In genomic region chr7:76296743-76297740, GRCh38 we compare ENCODE assay signal across 8 cellular contexts. TPM values are rescaled to one million over a fixed set of nuclear protein-coding genes. Genes with fewer than 3 reads are reported as not detected.
DNase-seq lines count a peak whose midpoint lies in the region; ATAC-seq, FAIRE-seq and TF ChIP-seq lines count a peak whose summit lies in the region.

No MANE protein-coding gene starts in this region.

- H3K27me3 Mint-ChIP-seq in activated CD4-positive, alpha-beta T cell treated with anti-CD3 and anti-CD28 coated beads, Interleukin-2, amount 10 ng/mL, durations not matched to agents 7 days and 5 days = peaks cover 16% of the 10 kb centered on the region

- H3K36me3 ChIP-seq in keratinocyte (ENCODE audit: control insufficient read depth in 2 of 2, extremely low read depth in 1 of 2, insufficient read depth in 2 of 2, low read length in 2 of 2) = no peaks in the 10 kb centered on the region

- no peaks in the 10 kb centered on the region for H4K20me1 ChIP-seq in keratinocyte (ENCODE audit: control insufficient read depth, extremely low read depth, insufficient read depth, low read length)

- peak overlapping the region; percentile 68 for H3K4me2 ChIP-seq in keratinocyte (ENCODE audit: control insufficient read depth, extremely low read depth, insufficient read depth, low read depth, low read length)

- H3K27me3 ChIP-seq in keratinocyte (ENCODE audit: control insufficient read depth, extremely low read depth, insufficient read depth, low read length) = no peaks in the 10 kb centered on the region

- no peaks in the 10 kb centered on the region for H3K79me2 ChIP-seq in keratinocyte (ENCODE audit: control insufficient read depth, insufficient read depth, low read length)

- no peak for ATAC-seq in GM21529 (IDR thresholded peaks at IDR 0.05; ENCODE audit: unreplicated experiment)

- in situ Hi-C loops in astrocyte of the spinal cord (cut with HindIII; ENCODE audit: low sequenced_read_pairs) = no loop called here

- H3K27ac Mint-ChIP-seq in activated CD4-positive, alpha-beta T cell treated with anti-CD3 and anti-CD28 coated beads, Interleukin-2, amount 10 ng/mL, durations not matched to agents 7 days and 5 days = no peak overlapping the region

- no peaks in the 10 kb centered on the region for H3K9me3 Mint-ChIP-seq in activated CD4-positive, alpha-beta T cell treated with anti-CD3 and anti-CD28 coated beads, Interleukin-2, amount 10 ng/mL, durations not matched to agents 7 days and 5 days

- peaks cover under 1% of the 10 kb centered on the region for H3K4me1 Mint-ChIP-seq in activated CD4-positive, alpha-beta T cell treated with anti-CD3 and anti-CD28 coated beads, Interleukin-2, amount 10 ng/mL, durations not matched to agents 7 days and 5 days

- H3K9me1 ChIP-seq in keratinocyte (ENCODE audit: control insufficient read depth, extremely low read depth, insufficient read depth, low read length) = no peaks in the 10 kb centered on the region

- POLR2A ChIA-PET in activated CD4-positive, alpha-beta T cell treated with anti-CD3 and anti-CD28 coated beads, Interleukin-2, amount 10 ng/mL, durations not matched to agents 7 days and 5 days (lab: Charles Lee) = no interaction called here

- no peak overlapping the region for H2AFZ ChIP-seq in keratinocyte (ENCODE audit: control insufficient read depth, low read length)

- H3K9me3 ChIP-seq in keratinocyte (ENCODE audit: control insufficient read depth, low read depth, low read length) = no peaks in the 10 kb centered on the region

- dilution Hi-C loops in keratinocyte (cut with MboI; ENCODE audit: extremely low pct_ligation_motif_present, low sequenced_read_pairs) = no loop called here

- H3K36me3 Mint-ChIP-seq in activated CD4-positive, alpha-beta T cell treated with anti-CD3 and anti-CD28 coated beads, Interleukin-2, amount 10 ng/mL, durations not matched to agents 7 days and 5 days (ENCODE audit: low read depth) = no peaks in the 10 kb centered on the region

- peak; percentile 94 for FAIRE-seq in keratinocyte (lab: Jason Lieb, UNC)

- H3K27ac ChIP-seq in keratinocyte (ENCODE audit: control insufficient read depth, insufficient read depth, low read length) = peak overlapping the region; percentile 82

- TF ChIP-seq CTCF in astrocyte of the spinal cord (IDR thresholded peaks at IDR 0.05; ENCODE audit: low read depth, low read length) (no peak), keratinocyte (optimal IDR thresholded peaks at IDR 0.05 in 1 of 3, IDR thresholded peaks at IDR 0.05 in 1 of 3, conservative IDR thresholded peaks at IDR 0.05 in 1 of 3; ENCODE audit: extremely low read depth in 1 of 3, insufficient read depth in 2 of 3, low read length in 3 of 3) (peak in 1 of 3 experiments; percentile 5)

- CTCF ChIA-PET in activated CD4-positive, alpha-beta T cell treated with anti-CD3 and anti-CD28 coated beads, Interleukin-2, amount 10 ng/mL, durations not matched to agents 7 days and 5 days (lab: Charles Lee) = interaction anchor here (0.6 to 1.6 kb wide), 6 partner anchors 10 to 135 kb away, joined by 3 to 7 read pairs (median 4); no protein-coding TSS in a partner anchor

- no peak overlapping the region for H3K4me3 Mint-ChIP-seq in activated CD4-positive, alpha-beta T cell treated with anti-CD3 and anti-CD28 coated beads, Interleukin-2, amount 10 ng/mL, durations not matched to agents 7 days and 5 days

- no peak overlapping the region for H3K4me3 ChIP-seq in astrocyte of the spinal cord (ENCODE audit: low read depth, low read length)
- peak overlapping the region in 1 of 3 experiments; percentile 19 for H3K4me3 ChIP-seq in keratinocyte (ENCODE audit: control insufficient read depth in 2 of 3, extremely low read depth in 1 of 3, insufficient read depth in 2 of 3, low read depth in 1 of 3, low read length in 3 of 3)

- H3K4me1 ChIP-seq in keratinocyte (ENCODE audit: control insufficient read depth, extremely low read depth, insufficient read depth, low read length) = peaks cover 52% of the 10 kb centered on the region

- DNase-seq in HPDE6-E6E7 (ENCODE audit: extremely low spot score) = peak; percentile 72
- peak; percentile 66 for DNase-seq in astrocyte of the spinal cord (ENCODE audit: low read depth, low spot score)
- no peak for DNase-seq in keratinocyte (ENCODE audit: low read depth, low spot score)
- DNase-seq in stromal cell of bone marrow (ENCODE audit: low read depth) = peak; percentile 90
- DNase-seq in activated CD4-positive, alpha-beta T cell treated with anti-CD3 and anti-CD28 coated beads, Interleukin-2, amount 10 ng/mL, durations not matched to agents 7 days and 5 days = no peak
- no peak for DNase-seq in pons (ENCODE audit: low spot score)
- no peak for DNase-seq in activated T-cell treated with anti-CD3 and anti-CD28 coated beads, Interleukin-2, amount 50 U/mL, for 1 hour

- H3K9ac ChIP-seq in keratinocyte (ENCODE audit: control insufficient read depth, extremely low read depth, insufficient read depth, low read length) = peak overlapping the region; percentile 69

RNA-seq across cellular contexts. Expression of gene HSPB1, which starts 5.4 kb away (rescaled TPM):
- 460 to 1,644 TPM (median 478 TPM) in 3 replicates for polyA plus RNA-seq in keratinocyte
- polyA plus RNA-seq in keratinocyte (2011; ENCODE audit: low read depth) = 1,835 TPM
- polyA plus RNA-seq in keratinocyte (2011; cell fraction: cytosol; rRNA removed) = 1,014 and 2,934 TPM in 2 replicates
- 815 and 1,237 TPM in 2 replicates for polyA plus RNA-seq in keratinocyte (2011; cell fraction: nucleus; rRNA removed)
- 1,130 and 7,717 TPM in 2 replicates for polyA plus RNA-seq in keratinocyte (2012; ENCODE audit: low replicate concordance)
- polyA minus RNA-seq in keratinocyte = 147 to 577 TPM (median 569 TPM) in 3 replicates
- 2,222 TPM for polyA minus RNA-seq in keratinocyte (2011; cell fraction: cytosol; rRNA and poly(A)+ RNA removed)
- polyA minus RNA-seq in keratinocyte (2011; cell fraction: nucleus; rRNA and poly(A)+ RNA removed) = 585 and 748 TPM in 2 replicates
- total RNA-seq in activated CD4-positive, alpha-beta T cell treated with anti-CD3 and anti-CD28 coated beads, Interleukin-2, amount 10 ng/mL, durations not matched to agents 7 days and 5 days = 10 to 100 TPM; 27.0 to 28.1 TPM

Comparison
In these comparisons a context has a peak if more than half of its experiments do, and no peak if none do; other contexts are left out.
1. DNase-seq: peak in HPDE6-E6E7 (single experiment), astrocyte of the spinal cord (single experiment) and stromal cell of bone marrow (single experiment); none in keratinocyte (single experiment), activated CD4-positive, alpha-beta T cell treated with anti-CD3 and anti-CD28 coated beads, Interleukin-2, amount 10 ng/mL, durations not matched to agents 7 days and 5 days (single experiment), pons (single experiment) and activated T-cell treated with anti-CD3 and anti-CD28 coated beads, Interleukin-2, amount 50 U/mL, for 1 hour (single experiment).